Comparison of ENCODE assay signal across 23 cellular contexts in the genomic region with DNA sequence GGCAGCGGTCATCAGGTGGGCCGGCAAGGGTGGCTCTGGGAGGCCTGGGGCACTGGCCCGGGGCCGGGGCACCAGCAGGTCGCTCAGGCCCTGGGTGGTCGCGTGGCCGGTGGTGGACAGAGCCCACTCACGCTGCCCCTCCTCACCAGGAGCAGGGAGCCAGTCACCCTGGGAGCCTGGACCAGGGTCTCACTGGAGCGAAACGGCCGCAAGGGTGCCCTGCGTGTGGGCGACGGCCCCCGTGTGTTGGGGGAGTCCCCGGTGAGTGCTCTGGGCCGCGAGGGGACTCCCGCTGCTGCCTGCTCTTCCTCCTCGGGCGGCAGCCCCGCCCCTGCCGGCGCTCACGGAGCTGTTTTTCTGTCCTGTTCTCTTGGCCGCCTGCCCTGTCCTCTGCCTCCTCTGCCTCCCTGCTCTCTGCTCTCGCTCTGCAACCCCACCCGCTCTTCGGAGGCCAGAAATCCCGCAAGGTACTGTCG. TPM values are rescaled to one million over a fixed set of nuclear protein-coding genes. Genes with fewer than 3 reads are reported as not detected.
A peak's percentile ranks its signal among the peaks of the same experiment; 100 is the strongest.
DNase-seq lines count a peak whose midpoint lies in the region; ATAC-seq, FAIRE-seq and TF ChIP-seq lines count a peak whose summit lies in the region.
"Had no signal": no experiment of that assay in that cellular context is flagged by ENCODE, and none has a peak within 500 bp of the region (broad histone marks: within the 10 kb centered on the region; RNA-seq: fewer than 3 reads in every experiment).

No MANE protein-coding gene starts in this region.

- H3K9ac ChIP-seq in neuronal stem cell (ENCODE audit: low read depth, low read length, poor library complexity) (no peak overlapping the region), PC-3 (ENCODE audit: low read length) (no peak overlapping the region)

- H2BK15ac ChIP-seq in neuronal stem cell (ENCODE audit: low read length) = no peak overlapping the region

- peaks cover 9% of the 10 kb centered on the region for H3K79me1 ChIP-seq in neuronal stem cell (ENCODE audit: low read depth, low read length)

- H2BK120ac ChIP-seq in neuronal stem cell (ENCODE audit: low read depth, low read length) = no peak overlapping the region

- peak overlapping the region; percentile 56 for H3K4me3 Mint-ChIP-seq in activated B cell treated with CpG ODN at 0.5 μM for 24 hours
- H3K4me3 Mint-ChIP-seq: activated naive CD8-positive, alpha-beta T cell; activated T-helper 1 cell treated with anti-CD3 and anti-CD28 coated beads, Interleukin-12 subunit alpha, Interleukin-12 subunit beta, Interleukin-2, Interleukin-4 antibody, amounts not matched to agents 30 ng/mL and 10 ng/mL and 1 ng/mL, durations not matched to agents 14 hours and 24 hours and 36 hours; endodermal cell had no signal

- no peak overlapping the region for H2BK5ac ChIP-seq in neuronal stem cell (ENCODE audit: low read length)

- H2BK12ac ChIP-seq in neuronal stem cell (ENCODE audit: low read length) = no peak overlapping the region

- CTCF ChIA-PET in activated B cell treated with CpG ODN at 0.5 μM for 24 hours (lab: Charles Lee) (interaction anchor here (1.2 kb wide), 1 partner anchor 13 kb away, joined by 6 read pairs; no protein-coding TSS in a partner anchor), PC-3 (lab: Charles Lee) (no interaction called here)

- no peak overlapping the region for H3K14ac ChIP-seq in neuronal stem cell (ENCODE audit: low read length)

- H3K9me2 ChIP-seq in PC-3 (replicated peaks; ENCODE audit: low read length) = no peaks in the 10 kb centered on the region

- DNase-seq in COR-L47 (lab: John Stamatoyannopoulos, UW) (peak; percentile 57), GM12892 (ENCODE audit: insufficient read length) (no peak), activated B cell treated with CpG ODN at 0.5 μM for 24 hours (no peak), neuronal stem cell (ENCODE audit: low spot score) (no peak), OCI-M1 (lab: John Stamatoyannopoulos, UW) (no peak), PC-3 (no peak), NCI-H524 treated with DMSO at 0.1 percent for 48 hours (lab: John Stamatoyannopoulos, UW) (no peak)
- DNase-seq: AML-193, Karpas-422, NCI-H1048, NCI-H2081 treated with DMSO at 0.1 percent for 48 hours, NCI-H526 treated with DMSO at 0.1 percent for 48 hours, SJCRH30, T-helper 2 cell, thyroid gland had no signal

- H3K27me3 ChIP-seq in neuronal stem cell (ENCODE audit: control insufficient read depth in 3 of 3, insufficient read depth in 3 of 3, low read depth in 1 of 3, low read length in 3 of 3) (no peaks in the 10 kb centered on the region), PC-3 (ENCODE audit: low read length) (no peaks in the 10 kb centered on the region)
- H3K27me3 ChIP-seq: SJCRH30, thyroid gland had no signal

- peak; percentile 82 for FAIRE-seq in GM12892 (lab: Jason Lieb, UNC)

- H3K4me2 ChIP-seq in neuronal stem cell (ENCODE audit: insufficient read depth, low read length, poor library complexity, severe bottlenecking) (no peak overlapping the region), PC-3 (ENCODE audit: low read length) (no peak overlapping the region)

- TF ChIP-seq POLR2A in GM12892 (IDR thresholded peaks at IDR 0.05; ENCODE audit: low read depth, low read length) = no peak

- no peak overlapping the region for H2AK5ac ChIP-seq in neuronal stem cell (ENCODE audit: low read depth, low read length)

- H3K36me3 ChIP-seq in neuronal stem cell (replicated peaks in 1 of 2; ENCODE audit: control insufficient read depth in 2 of 2, insufficient read depth in 2 of 2, low read length in 2 of 2) (peaks cover 54 to 87% of the 10 kb centered on the region in 2 donors), PC-3 (ENCODE audit: low read depth, low read length) (peaks cover 84% of the 10 kb centered on the region)
- H3K36me3 ChIP-seq: neutrophil had no signal

- H3K27me3 Mint-ChIP-seq in activated B cell treated with CpG ODN at 0.5 μM for 24 hours = no peaks in the 10 kb centered on the region
- H3K27me3 Mint-ChIP-seq: activated naive CD8-positive, alpha-beta T cell had no signal

- H3K23ac ChIP-seq in neuronal stem cell (ENCODE audit: low read depth, low read length, poor library complexity) = peak overlapping the region; percentile 43

- no peak overlapping the region for H2AFZ ChIP-seq in neuronal stem cell (ENCODE audit: low read length)
- H2AFZ ChIP-seq in PC-3 (ENCODE audit: low read length) = no peak overlapping the region

- H3K4me1 Mint-ChIP-seq in activated B cell treated with CpG ODN at 0.5 μM for 24 hours = peaks cover 3% of the 10 kb centered on the region
- H3K4me1 Mint-ChIP-seq: endodermal cell had no signal

- no peaks in the 10 kb centered on the region for H3K36me3 Mint-ChIP-seq in activated B cell treated with CpG ODN at 0.5 μM for 24 hours (ENCODE audit: low read depth)
- H3K36me3 Mint-ChIP-seq: activated naive CD8-positive, alpha-beta T cell had no signal

- BruUV-seq in PC-3 (replicated peaks; lab: Mats Ljungman, UMichigan) = no TSS peak

- H3K4me3 ChIP-seq in neuronal stem cell (ENCODE audit: low read length in 2 of 2) = no peak overlapping the region
- H3K4me3 ChIP-seq in PC-3 (ENCODE audit: low read length) = no peak overlapping the region
- H3K4me3 ChIP-seq: SJCRH30, thyroid gland had no signal

- H3K27ac Mint-ChIP-seq in activated B cell treated with CpG ODN at 0.5 μM for 24 hours = peak overlapping the region; percentile 53
- H3K27ac Mint-ChIP-seq: activated naive CD8-positive, alpha-beta T cell; activated T-helper 1 cell treated with anti-CD3 and anti-CD28 coated beads, Interleukin-12 subunit alpha, Interleukin-12 subunit beta, Interleukin-2, Interleukin-4 antibody, amounts not matched to agents 30 ng/mL and 10 ng/mL and 1 ng/mL, durations not matched to agents 14 hours and 24 hours and 36 hours; endodermal cell had no signal

- H4K91ac ChIP-seq in neuronal stem cell (ENCODE audit: low read depth, low read length, poor library complexity) = no peak overlapping the region

- H3K4ac ChIP-seq in neuronal stem cell (ENCODE audit: low read length) = no peak overlapping the region

- POLR2A ChIA-PET in activated B cell treated with CpG ODN at 0.5 μM for 24 hours (lab: Charles Lee) = interaction anchor here (0.9 to 1.5 kb wide), 3 partner anchors 9 to 13 kb away, joined by 5 to 8 read pairs (median 5); no protein-coding TSS in a partner anchor
- POLR2A ChIA-PET in PC-3 (lab: Charles Lee; ENCODE audit: unreplicated experiment) = no interaction called here

- H4K20me1 ChIP-seq in PC-3 (ENCODE audit: low read length) = peaks cover 8% of the 10 kb centered on the region; the same call in 1 of the 2 replicates

- H3F3A ChIP-seq in PC-3 (ENCODE audit: low read length, unreplicated experiment) = no peaks in the 10 kb centered on the region

- WGBS in neuronal stem cell (ENCODE audit: extremely low coverage in 2 of 2, insufficient read length in 2 of 2, insufficient replicate concordance in 1 of 2), 2 donors = no CpG with 5 or more reads among the region's 32 CpGs

- no peak overlapping the region for H4K8ac ChIP-seq in neuronal stem cell (ENCODE audit: low read depth, low read length)

- H3K4me1 ChIP-seq in neuronal stem cell (ENCODE audit: control insufficient read depth in 2 of 2, insufficient read depth in 1 of 2, low read depth in 1 of 2, low read length in 2 of 2) (peaks cover 0 to 2% of the 10 kb centered on the region in 2 donors), PC-3 (ENCODE audit: insufficient read depth, low read length) (no peaks in the 10 kb centered on the region)
- H3K4me1 ChIP-seq: SJCRH30, thyroid gland had no signal

- TF ChIP-seq CTCF in activated B cell treated with CpG ODN at 0.5 μM for 24 hours (IDR thresholded peaks at IDR 0.05) = no peak
- no peak for TF ChIP-seq CTCF in PC-3 (conservative IDR thresholded peaks at IDR 0.05; ENCODE audit: low read depth, low read length)

- peak; percentile 88 for ATAC-seq in activated B cell treated with CpG ODN at 0.5 μM for 24 hours (ENCODE audit: low read depth)
- no peak for ATAC-seq in PC-3

- no peaks in the 10 kb centered on the region for H3K9me3 Mint-ChIP-seq in activated B cell treated with CpG ODN at 0.5 μM for 24 hours
- H3K9me3 Mint-ChIP-seq: activated T-helper 1 cell treated with anti-CD3 and anti-CD28 coated beads, Interleukin-12 subunit alpha, Interleukin-12 subunit beta, Interleukin-2, Interleukin-4 antibody, amounts not matched to agents 30 ng/mL and 10 ng/mL and 1 ng/mL, durations not matched to agents 14 hours and 24 hours and 36 hours; endodermal cell had no signal

- H3K79me2 ChIP-seq in PC-3 (ENCODE audit: low read length) = no peaks in the 10 kb centered on the region

- H3K18ac ChIP-seq in neuronal stem cell (ENCODE audit: low read length) = no peak overlapping the region

- intact Hi-C loops in activated B cell treated with CpG ODN at 0.5 μM for 24 hours (cut with micrococcal nuclease) = loop anchor here (1.0 kb wide), 2 partner anchors 9 to 11 kb away; no protein-coding TSS in a partner anchor
- intact Hi-C loops in PC-3 (cut with micrococcal nuclease) = no loop called here

- H3K9me3 ChIP-seq in neuronal stem cell (replicated peaks in 1 of 2; ENCODE audit: control insufficient read depth in 2 of 2, insufficient read depth in 1 of 2, low read depth in 1 of 2, low read length in 2 of 2) (peaks cover 0 to 3% of the 10 kb centered on the region in 2 donors), PC-3 (ENCODE audit: low read length) (no peaks in the 10 kb centered on the region)
- H3K9me3 ChIP-seq: neutrophil, SJCRH30, thyroid gland had no signal

- H3K27ac ChIP-seq in neuronal stem cell (replicated peaks; ENCODE audit: low read length) (no peak overlapping the region), PC-3 (ENCODE audit: low read length) (no peak overlapping the region)
- H3K27ac ChIP-seq: neutrophil, SJCRH30, thyroid gland had no signal

RNA-seq across cellular contexts. Expression of a gene that starts 23.5 kb away (rescaled TPM):
- polyA plus RNA-seq in GM12892 (2012; ENCODE audit: missing spikeins) = 0.21 TPM
- total RNA-seq in activated B cell treated with CpG ODN at 0.5 μM for 24 hours = not detected in 2 replicates
- 0.03 TPM for polyA plus RNA-seq in neuronal stem cell (2013, experiment 1 of 2)
- 0.01 TPM for polyA plus RNA-seq in neuronal stem cell (2013, experiment 2 of 2)
- 147 and 171 TPM in 2 replicates for total RNA-seq in PC-3 (2014; rRNA removed)
- total RNA-seq: activated CD8-positive, alpha-beta memory T cell treated with anti-CD3 and anti-CD28 coated beads for 36 hours; endodermal cell; glomerular endothelial cell; renal cortical epithelial cell; SJCRH30; thyroid gland had no signal
- polyA plus RNA-seq: liver had no signal

RNA-seq across cellular contexts. Expression of a gene that starts 30.7 kb away (rescaled TPM):
- 15.1 TPM for polyA plus RNA-seq in GM12892 (2012; ENCODE audit: missing spikeins)
- total RNA-seq in activated B cell treated with CpG ODN at 0.5 μM for 24 hours = 25.8 and 27.1 TPM in 2 replicates
- 79.8 TPM for polyA plus RNA-seq in neuronal stem cell (2013, experiment 1 of 2)
- polyA plus RNA-seq in neuronal stem cell (2013, experiment 2 of 2) = 78.9 TPM
- 273 and 377 TPM in 2 replicates for total RNA-seq in PC-3 (2014; rRNA removed)

RNA-seq across cellular contexts. Expression of a gene that starts 37.3 kb away (rescaled TPM):
- polyA plus RNA-seq in GM12892 (2012; ENCODE audit: missing spikeins) = 54.6 TPM
- total RNA-seq in activated B cell treated with CpG ODN at 0.5 μM for 24 hours (25.8 and 28.9 TPM in 2 replicates), PC-3 (2014; rRNA removed) (749 and 758 TPM in 2 replicates)
- 44.0 TPM for polyA plus RNA-seq in neuronal stem cell (2013, experiment 1 of 2)
- 44.5 TPM for polyA plus RNA-seq in neuronal stem cell (2013, experiment 2 of 2)

RNA-seq across cellular contexts. Expression of a gene that starts 50.7 kb away (rescaled TPM):
- not detected for polyA plus RNA-seq in GM12892 (2012; ENCODE audit: missing spikeins)
- total RNA-seq in activated B cell treated with CpG ODN at 0.5 μM for 24 hours = 0.67 and 1.2 TPM in 2 replicates
- polyA plus RNA-seq in neuronal stem cell (2013, experiment 1 of 2) = 312 TPM
- 285 TPM for polyA plus RNA-seq in neuronal stem cell (2013, experiment 2 of 2)
- total RNA-seq in PC-3 (2014; rRNA removed) = 233 and 379 TPM in 2 replicates

Comparison
In these comparisons a context has a peak if more than half of its experiments do, and no peak if none do; other contexts are left out.
1. RNA of a gene that starts 23.5 kb away (total RNA-seq): 147 to 171 TPM in PC-3; not detected in activated B cell treated with CpG ODN at 0.5 μM for 24 hours; every median in the first group is over 100 times any median in the second.
2. RNA of a gene that starts 37.3 kb away (total RNA-seq): 749 to 758 TPM in PC-3; 25.8 to 28.9 TPM in activated B cell treated with CpG ODN at 0.5 μM for 24 hours; every median in the first group is over 10 times any median in the second.